In genomic region chr21:42892582-42892930, GRCh38 we compare ENCODE assay signal across 8 cellular contexts. TPM values are rescaled to one million over a fixed set of nuclear protein-coding genes. Genes with fewer than 3 reads are reported as not detected.
A peak's percentile ranks its signal among the peaks of the same experiment; 100 is the strongest.
DNase-seq lines count a peak whose midpoint lies in the region; ATAC-seq and TF ChIP-seq lines count a peak whose summit lies in the region.

No MANE protein-coding gene starts in this region.

- H3K36me3 ChIP-seq in SJCRH30 (peaks cover 7% of the 10 kb centered on the region), prostate gland (no peaks in the 10 kb centered on the region)

- TF ChIP-seq CTCF in fibroblast of the aortic adventitia (IDR thresholded peaks at IDR 0.05; ENCODE audit: insufficient read depth, low read length), result no peak
- TF ChIP-seq CTCF in prostate gland (IDR thresholded peaks at IDR 0.05), result no peak

- intact Hi-C loops in activated CD4-positive, alpha-beta T cell treated with anti-CD3 and anti-CD28 coated beads, Interleukin-2, amount 10 ng/mL, durations not matched to agents 24 days and 14 days (cut with micrococcal nuclease), result loop anchor here (2.0 to 5.0 kb wide), 3 partner anchors 300 to 1120 kb away; partner anchors contain the start of gene TRAPPC10
- intact Hi-C loops in prostate gland (cut with DNase I), result no loop called here

- H3K27me3 ChIP-seq in SJCRH30 (no peaks in the 10 kb centered on the region), prostate gland (replicated peaks; ENCODE audit: insufficient read depth) (no peaks in the 10 kb centered on the region)

- H3K4me3 ChIP-seq in SJCRH30 (peak overlapping the region; percentile 87), fibroblast of the aortic adventitia (ENCODE audit: low read depth, low read length) (peak overlapping the region; percentile 82), prostate gland (peak overlapping the region; percentile 85 to 92)

- no peaks in the 10 kb centered on the region for H3K27me3 Mint-ChIP-seq in activated CD4-positive, alpha-beta T cell treated with anti-CD3 and anti-CD28 coated beads, Interleukin-2, amount 10 ng/mL, durations not matched to agents 24 days and 14 days

- peak overlapping the region; percentile 98 for H3K27ac Mint-ChIP-seq in activated CD4-positive, alpha-beta T cell treated with anti-CD3 and anti-CD28 coated beads, Interleukin-2, amount 10 ng/mL, durations not matched to agents 24 days and 14 days

- H3K9me3 Mint-ChIP-seq in activated CD4-positive, alpha-beta T cell treated with anti-CD3 and anti-CD28 coated beads, Interleukin-2, amount 10 ng/mL, durations not matched to agents 24 days and 14 days, result no peaks in the 10 kb centered on the region

- H3K4me1 ChIP-seq in SJCRH30 (peaks cover 3% of the 10 kb centered on the region; the same call in 1 of the 2 replicates), prostate gland (replicated peaks) (no peaks in the 10 kb centered on the region)

- peak overlapping the region; percentile 74 for H3K27ac ChIP-seq in SJCRH30
- peak overlapping the region; percentile 93 to 97 for H3K27ac ChIP-seq in prostate gland

- no peak for ATAC-seq in GM19324 (IDR thresholded peaks at IDR 0.05; ENCODE audit: low FRiP score, unreplicated experiment)
- ATAC-seq in GM21360 (IDR thresholded peaks at IDR 0.05; ENCODE audit: unreplicated experiment), result no peak

- H3K4me3 Mint-ChIP-seq in activated CD4-positive, alpha-beta T cell treated with anti-CD3 and anti-CD28 coated beads, Interleukin-2, amount 10 ng/mL, durations not matched to agents 24 days and 14 days, result peak overlapping the region; percentile 96

- 6% methylated on average over 18 of the region's 18 CpGs for WGBS in prostate gland

- peaks cover 8% of the 10 kb centered on the region for H3K4me1 Mint-ChIP-seq in activated CD4-positive, alpha-beta T cell treated with anti-CD3 and anti-CD28 coated beads, Interleukin-2, amount 10 ng/mL, durations not matched to agents 24 days and 14 days

- no peak for DNase-seq in activated CD4-positive, alpha-beta T cell treated with anti-CD3 and anti-CD28 coated beads, Interleukin-2, amount 10 ng/mL, durations not matched to agents 24 days and 14 days
- DNase-seq in activated CD4-positive, alpha-beta T cell treated with anti-CD3 and anti-CD28 coated beads for 1 hour, result no peak
- DNase-seq in SJCRH30 (no peak), fibroblast of the aortic adventitia (ENCODE audit: low read depth) (no peak), prostate gland (ENCODE audit: low spot score) (no peak)
- no peak for DNase-seq in stimulated activated CD4-positive, alpha-beta T cell treated with anti-CD3 and anti-CD28 coated beads, Interleukin-1b, Interleukin-23, amount 100 ng/mL, for 48 hours

- no peak for TF ChIP-seq POLR2A in prostate gland (IDR thresholded peaks at IDR 0.05)

- peaks cover 8% of the 10 kb centered on the region for H3K36me3 Mint-ChIP-seq in activated CD4-positive, alpha-beta T cell treated with anti-CD3 and anti-CD28 coated beads, Interleukin-2, amount 10 ng/mL, durations not matched to agents 24 days and 14 days (ENCODE audit: low read depth)

- H3K9me3 ChIP-seq in SJCRH30 (replicated peaks) (no peaks in the 10 kb centered on the region), prostate gland (no peaks in the 10 kb centered on the region)

RNA-seq across cellular contexts. Expression of gene NDUFV3, which starts 0.6 kb away (rescaled TPM):
- total RNA-seq in activated CD4-positive, alpha-beta T cell treated with anti-CD3 and anti-CD28 coated beads, Interleukin-2, amount 10 ng/mL, durations not matched to agents 24 days and 14 days, result 41.2 and 41.7 TPM in 2 replicates
- 27.6 and 27.8 TPM in 2 replicates for total RNA-seq in SJCRH30 (2014; rRNA removed; shearing (Covaris generic))
- total RNA-seq in fibroblast of the aortic adventitia (ENCODE audit: low replicate concordance) (51.4 and 53.1 TPM in 2 replicates), prostate gland (10 to 100 TPM; 33.2 to 42.1 TPM)

RNA-seq across cellular contexts. Expression of gene WDR4, which starts 13.2 kb away (rescaled TPM):
- 73.5 and 75.1 TPM in 2 replicates for total RNA-seq in activated CD4-positive, alpha-beta T cell treated with anti-CD3 and anti-CD28 coated beads, Interleukin-2, amount 10 ng/mL, durations not matched to agents 24 days and 14 days
- total RNA-seq in SJCRH30 (2014; rRNA removed; shearing (Covaris generic)), result 21.8 and 25.7 TPM in 2 replicates
- total RNA-seq in fibroblast of the aortic adventitia (ENCODE audit: low replicate concordance) (11.9 and 12.8 TPM in 2 replicates), prostate gland (10 to 100 TPM in 1 of 2 donors, 1 to 10 TPM in 1; 7.0 to 11.9 TPM)

RNA-seq across cellular contexts. Expression of gene ERVH48-1, which starts 32.9 kb away (rescaled TPM):
- 0.44 and 0.47 TPM in 2 replicates for total RNA-seq in activated CD4-positive, alpha-beta T cell treated with anti-CD3 and anti-CD28 coated beads, Interleukin-2, amount 10 ng/mL, durations not matched to agents 24 days and 14 days
- not detected in 2 replicates for total RNA-seq in SJCRH30 (2014; rRNA removed; shearing (Covaris generic))
- 0.74 TPM in 1 of 2 replicates, not detected in the other for total RNA-seq in fibroblast of the aortic adventitia (ENCODE audit: low replicate concordance)
- total RNA-seq in prostate gland, result under 1 TPM in 1 of 2 donors, not detected in 1; 0.05 TPM
